17 cellular contexts compared by ENCODE assay signal in the genomic region with DNA sequence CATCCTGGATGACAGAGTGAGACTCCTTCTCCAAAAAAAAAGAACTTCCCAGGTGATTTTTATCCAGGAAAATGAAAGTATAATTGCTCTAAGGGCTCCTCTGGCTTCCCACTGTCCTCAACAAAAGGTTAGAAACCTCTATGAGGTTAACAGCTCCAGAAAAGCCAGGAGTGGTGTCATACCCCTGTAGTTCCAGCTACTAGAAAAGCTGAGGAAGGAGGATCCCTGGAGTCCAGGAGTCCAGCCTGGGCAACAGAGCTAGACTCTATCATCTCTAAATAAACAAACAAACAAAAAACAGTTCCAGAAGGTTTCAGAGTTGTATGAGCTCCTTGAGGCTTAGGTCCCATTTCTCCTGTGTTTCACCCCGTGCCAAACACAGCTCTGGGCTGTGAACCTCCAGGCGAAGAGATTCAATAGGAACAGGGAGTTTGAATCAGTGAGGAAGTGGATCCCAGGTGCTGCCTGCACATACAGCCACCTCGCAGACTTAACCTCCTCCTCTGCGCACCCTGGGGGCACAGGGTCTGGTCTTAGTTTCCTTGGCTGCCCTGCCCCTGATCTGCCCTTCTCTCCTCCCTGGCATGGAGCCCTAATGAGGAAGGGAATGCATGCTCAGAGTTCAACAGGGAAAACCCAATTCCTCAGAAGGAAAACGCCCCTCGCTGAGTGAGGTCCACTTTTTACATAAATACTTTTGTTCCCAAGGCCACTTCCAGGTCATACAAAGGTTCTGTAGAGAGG. TPM values are rescaled to one million over a fixed set of nuclear protein-coding genes. Genes with fewer than 3 reads are reported as not detected.
A peak's percentile ranks its signal among the peaks of the same experiment; 100 is the strongest.
DNase-seq lines count a peak whose midpoint lies in the region; ATAC-seq and TF ChIP-seq lines count a peak whose summit lies in the region.
"Had no signal": no experiment of that assay in that cellular context is flagged by ENCODE, and none has a peak within 500 bp of the region (broad histone marks: within the 10 kb centered on the region; RNA-seq: fewer than 3 reads in every experiment).

No MANE protein-coding gene starts in this region.

- H3K9me3 ChIP-seq in ascending aorta: no peaks in the 10 kb centered on the region
- H3K9me3 ChIP-seq in left lung: no peaks in the 10 kb centered on the region
- no peaks in the 10 kb centered on the region for H3K9me3 ChIP-seq in skeletal muscle satellite cell (replicated peaks; ENCODE audit: low read length)

- H3K4me2 ChIP-seq in skeletal muscle satellite cell (ENCODE audit: low read length): peak overlapping the region; percentile 69

- ATAC-seq in left lung: no peak
- ATAC-seq: GM12878; stimulated activated effector memory CD8-positive, alpha-beta T cell treated with anti-CD3 and anti-CD28 coated beads, Interleukin-12 subunit alpha, Interleukin-12 subunit beta, amount 100 ng/mL, for 72 hours had no signal

- H3K4me3 ChIP-seq in ascending aorta: peak overlapping the region in 1 of 2 donors; percentile 21
- H3K4me3 ChIP-seq in left lung: no peak overlapping the region
- H3K4me3 ChIP-seq in skeletal muscle satellite cell (ENCODE audit: low read length): peak overlapping the region; percentile 7
- H3K4me3 ChIP-seq: GM12878 had no signal

- H3K27ac ChIP-seq in ascending aorta: peak overlapping the region; percentile 74 to 76
- H3K27ac ChIP-seq in left lung: peak overlapping the region; percentile 57 to 67
- H3K27ac ChIP-seq: brain microvascular endothelial cell had no signal

- H3K4me3 Mint-ChIP-seq in HFFc6: peak overlapping the region; percentile 55
- H3K4me3 Mint-ChIP-seq in glutamatergic neuron (ENCODE audit: unreplicated experiment): no peak overlapping the region
- H3K4me3 Mint-ChIP-seq: stimulated activated effector memory CD8-positive, alpha-beta T cell treated with anti-CD3 and anti-CD28 coated beads, Interleukin-12 subunit alpha, Interleukin-12 subunit beta, amount 100 ng/mL, for 72 hours had no signal

- intact Hi-C loops in ascending aorta (cut with DNase I) (no loop called here), left lung (cut with DNase I) (no loop called here)

- TF ChIP-seq CTCF in HFFc6 (IDR thresholded peaks at IDR 0.05): no peak
- no peak for TF ChIP-seq CTCF in ascending aorta (IDR thresholded peaks at IDR 0.05)
- no peak for TF ChIP-seq CTCF in left lung (IDR thresholded peaks at IDR 0.05)
- no peak for TF ChIP-seq CTCF in glutamatergic neuron (IDR thresholded peaks at IDR 0.05; ENCODE audit: partially characterized antibody, unreplicated experiment)

- DNase-seq in HFFc6 (no peak), ascending aorta (ENCODE audit: low spot score in 2 of 2) (peak in 1 of 2 donors; percentile 62), left lung (peak in 1 of 2 donors; percentile 32), NCI-H526 treated with DMSO at 0.1 percent for 48 hours (lab: John Stamatoyannopoulos, UW) (no peak), glutamatergic neuron (no peak), NCI-H748 treated with DMSO at 0.1 percent for 48 hours (lab: John Stamatoyannopoulos, UW) (no peak)
- DNase-seq in stimulated activated CD4-positive, alpha-beta T cell treated with anti-CD3 and anti-CD28 coated beads, Interleukin-12 subunit alpha, Interleukin-12 subunit beta, amount 100 ng/mL, for 4 hours: no peak
- DNase-seq: activated CD4-positive, alpha-beta T cell treated with anti-CD3 and anti-CD28 coated beads, Interleukin-2, amount 50 U/mL, for 4 hours; NCI-H1417 treated with DMSO at 0.1 percent for 48 hours; NCI-H524; stimulated activated CD4-positive, alpha-beta T cell treated with anti-CD3 and anti-CD28 coated beads, Interleukin-4, amount 100 ng/mL, for 1 hour; T-helper 9 cell had no signal

- peaks cover 20 to 23% of the 10 kb centered on the region in 2 donors for H3K4me1 ChIP-seq in ascending aorta
- H3K4me1 ChIP-seq in left lung: peaks cover 20 to 41% of the 10 kb centered on the region in 2 donors
- H3K4me1 ChIP-seq in skeletal muscle satellite cell (ENCODE audit: control insufficient read depth, insufficient read depth, low read length): peaks cover 33% of the 10 kb centered on the region

- H3K27me3 ChIP-seq in ascending aorta: no peaks in the 10 kb centered on the region
- H3K27me3 ChIP-seq in left lung: peaks cover 6 to 22% of the 10 kb centered on the region in 2 donors
- H3K27me3 ChIP-seq in skeletal muscle satellite cell (ENCODE audit: control insufficient read depth, insufficient read depth, low read length): no peaks in the 10 kb centered on the region
- H3K27me3 ChIP-seq: brain microvascular endothelial cell had no signal

- no peaks in the 10 kb centered on the region for H3K36me3 ChIP-seq in ascending aorta
- no peaks in the 10 kb centered on the region for H3K36me3 ChIP-seq in left lung
- no peaks in the 10 kb centered on the region for H3K36me3 ChIP-seq in skeletal muscle satellite cell (ENCODE audit: insufficient read depth, low read length)
- H3K36me3 ChIP-seq: brain microvascular endothelial cell had no signal

- no peaks in the 10 kb centered on the region for H3K36me3 Mint-ChIP-seq in HFFc6 (ENCODE audit: low read depth)
- no peaks in the 10 kb centered on the region for H3K36me3 Mint-ChIP-seq in glutamatergic neuron (ENCODE audit: unreplicated experiment)

- peaks cover 25% of the 10 kb centered on the region for H3K4me1 Mint-ChIP-seq in HFFc6 (ENCODE audit: low read depth)
- no peaks in the 10 kb centered on the region for H3K4me1 Mint-ChIP-seq in glutamatergic neuron (ENCODE audit: low read depth, unreplicated experiment)

- H3K9me3 Mint-ChIP-seq in HFFc6 (no peaks in the 10 kb centered on the region), glutamatergic neuron (ENCODE audit: unreplicated experiment) (peaks cover 9% of the 10 kb centered on the region)
- H3K9me3 Mint-ChIP-seq: stimulated activated effector memory CD8-positive, alpha-beta T cell treated with anti-CD3 and anti-CD28 coated beads, Interleukin-12 subunit alpha, Interleukin-12 subunit beta, amount 100 ng/mL, for 72 hours had no signal

- peak overlapping the region; percentile 55 for H3K27ac Mint-ChIP-seq in HFFc6
- no peak overlapping the region for H3K27ac Mint-ChIP-seq in glutamatergic neuron (ENCODE audit: unreplicated experiment)
- H3K27ac Mint-ChIP-seq: stimulated activated effector memory CD8-positive, alpha-beta T cell treated with anti-CD3 and anti-CD28 coated beads, Interleukin-12 subunit alpha, Interleukin-12 subunit beta, amount 100 ng/mL, for 72 hours had no signal

- peak overlapping the region; percentile 33 for H3K9ac ChIP-seq in skeletal muscle satellite cell (ENCODE audit: low read depth, low read length)

- H3K27me3 Mint-ChIP-seq in HFFc6 (ENCODE audit: insufficient read depth): peaks cover 19% of the 10 kb centered on the region
- H3K27me3 Mint-ChIP-seq in glutamatergic neuron (ENCODE audit: unreplicated experiment): peaks cover 18% of the 10 kb centered on the region

RNA-seq across cellular contexts. Expression of a gene that starts 31.0 kb away (rescaled TPM):
- under 1 TPM in 4 of 6 experiments, not detected in 2; 0.05 to 0.16 (median 0.10) TPM for total RNA-seq in HFFc6 (2021; fragmentation: NEBNext Ultra II Directional; extraction: Animal tissue kit (Norgen Biotek cat#: 25700))
- total RNA-seq in ascending aorta (1.5 TPM), left lung (1 to 10 TPM; 1.9 to 4.1 TPM), glutamatergic neuron (ENCODE audit: unreplicated experiment) (48.7 TPM)
- under 0.01 and 0.25 TPM in 2 replicates for total RNA-seq in skeletal muscle satellite cell (2012; rRNA removed)
- total RNA-seq: endothelial cell of umbilical vein had no signal

RNA-seq across cellular contexts. Expression of a gene that starts 53.7 kb away (rescaled TPM):
- under 1 TPM; 0.28 to 0.63 (median 0.32) TPM for total RNA-seq in HFFc6 (2021; fragmentation: NEBNext Ultra II Directional; extraction: Animal tissue kit (Norgen Biotek cat#: 25700))
- total RNA-seq in ascending aorta: not detected
- total RNA-seq in left lung: 1 to 10 TPM; 2.1 to 2.7 TPM
- 1.5 and 2.0 TPM in 2 replicates for total RNA-seq in skeletal muscle satellite cell (2012; rRNA removed)
- 1.3 TPM for total RNA-seq in glutamatergic neuron (ENCODE audit: unreplicated experiment)
